8 cellular contexts compared by ENCODE assay signal in the genomic region with DNA sequence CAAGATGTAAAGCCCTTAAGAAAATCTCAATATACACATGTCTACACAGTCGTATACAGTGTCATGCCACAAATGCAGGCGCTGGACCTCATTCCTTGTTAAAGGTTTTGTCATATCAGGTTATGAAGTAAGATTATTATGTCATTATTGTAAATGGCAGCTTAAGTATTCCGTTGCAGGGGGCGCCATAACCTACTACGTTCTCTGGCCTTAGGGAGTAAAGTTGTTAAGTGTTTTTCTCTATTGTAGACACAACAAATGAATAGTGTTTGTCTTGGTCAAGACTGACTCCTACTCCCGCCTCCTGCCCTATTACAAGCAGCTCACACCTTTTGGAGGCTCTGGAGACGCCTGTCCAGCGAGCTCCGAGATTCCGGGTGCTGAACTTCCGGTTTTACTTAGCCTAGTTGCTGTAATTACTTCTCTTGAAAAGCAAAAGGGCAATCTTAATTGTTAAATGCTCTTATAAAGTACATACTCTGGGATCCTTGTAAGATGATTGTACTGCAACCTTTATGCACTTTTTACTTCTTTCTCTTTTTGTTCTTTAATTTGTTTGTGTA. TPM values are rescaled to one million over a fixed set of nuclear protein-coding genes. Genes with fewer than 3 reads are reported as not detected.
DNase-seq lines count a peak whose midpoint lies in the region; ATAC-seq and TF ChIP-seq lines count a peak whose summit lies in the region.

No MANE protein-coding gene starts in this region.

- peak; percentile 48 for TF ChIP-seq CTCF in cardiac muscle cell (IDR thresholded peaks at IDR 0.05; ENCODE audit: low read depth, low read length)
- TF ChIP-seq CTCF in prostate gland (IDR thresholded peaks at IDR 0.05) = peak in 2 of 4 experiments; percentile 43

- H3K36me3 ChIP-seq in SJSA1 (peaks cover 40% of the 10 kb centered on the region), cardiac muscle cell (peaks cover 37% of the 10 kb centered on the region), prostate gland (no peaks in the 10 kb centered on the region)

- peak; percentile 23 for DNase-seq in Daoy (ENCODE audit: low read depth)
- peak; percentile 28 for DNase-seq in HuH-7.5 (ENCODE audit: low spot score)
- peak; percentile 50 to 72 for DNase-seq in SJSA1 (ENCODE audit: low read depth in 1 of 2, low spot score in 2 of 2)
- peak; percentile 54 to 66 for DNase-seq in cardiac muscle cell (ENCODE audit: low read depth in 1 of 2, low spot score in 1 of 2)
- DNase-seq in prostate gland (ENCODE audit: low spot score) = peak; percentile 44
- no peak for DNase-seq in T1000 (lab: John Stamatoyannopoulos, UW)

- H3K4me3 Mint-ChIP-seq in activated naive CD4-positive, alpha-beta T cell treated with anti-CD3 and anti-CD28 coated beads, Interleukin-2, amount 50 U/mL, for 24 hours = peak overlapping the region; percentile 96

- H3K27ac Mint-ChIP-seq in activated naive CD4-positive, alpha-beta T cell treated with anti-CD3 and anti-CD28 coated beads, Interleukin-2, amount 50 U/mL, for 24 hours = peak overlapping the region; percentile 98

- peak overlapping the region; percentile 74 for H3K27ac ChIP-seq in SJSA1
- H3K27ac ChIP-seq in cardiac muscle cell = peak overlapping the region; percentile 96
- H3K27ac ChIP-seq in prostate gland = peak overlapping the region; percentile 97

- no peaks in the 10 kb centered on the region for H3K9me3 Mint-ChIP-seq in activated naive CD4-positive, alpha-beta T cell treated with anti-CD3 and anti-CD28 coated beads, Interleukin-2, amount 50 U/mL, for 24 hours

- no peaks in the 10 kb centered on the region for H3K27me3 Mint-ChIP-seq in activated naive CD4-positive, alpha-beta T cell treated with anti-CD3 and anti-CD28 coated beads, Interleukin-2, amount 50 U/mL, for 24 hours

- TF ChIP-seq POLR2A in prostate gland (IDR thresholded peaks at IDR 0.05) = no peak

- H3K4me3 ChIP-seq in SJSA1 (peak overlapping the region; percentile 85), cardiac muscle cell (peak overlapping the region; percentile 92), prostate gland (peak overlapping the region; percentile 98 to 99)

- peak; percentile 48 for ATAC-seq in GM21529 (IDR thresholded peaks at IDR 0.05; ENCODE audit: unreplicated experiment)

- 0 out of 2 replicates have a peak, but pooled peaks cover 3% of the 10 kb centered on the region for H3K4me1 ChIP-seq in SJSA1 (replicated peaks)
- peaks cover 9% of the 10 kb centered on the region for H3K4me1 ChIP-seq in cardiac muscle cell (ENCODE audit: low read depth)
- H3K4me1 ChIP-seq in prostate gland (replicated peaks) = no peaks in the 10 kb centered on the region

- H3K9me3 ChIP-seq in SJSA1 (replicated peaks) (no peaks in the 10 kb centered on the region), cardiac muscle cell (ENCODE audit: low read depth) (no peaks in the 10 kb centered on the region), prostate gland (no peaks in the 10 kb centered on the region)

- H3K36me3 Mint-ChIP-seq in activated naive CD4-positive, alpha-beta T cell treated with anti-CD3 and anti-CD28 coated beads, Interleukin-2, amount 50 U/mL, for 24 hours = peaks cover 2% of the 10 kb centered on the region

- 3% methylated on average over 11 of the region's 11 CpGs for WGBS in prostate gland

- peaks cover 22% of the 10 kb centered on the region for H3K4me1 Mint-ChIP-seq in activated naive CD4-positive, alpha-beta T cell treated with anti-CD3 and anti-CD28 coated beads, Interleukin-2, amount 50 U/mL, for 24 hours

- intact Hi-C loops in prostate gland (cut with DNase I) = loop anchor here (5.0 kb wide), 1 partner anchor 571 kb away; no protein-coding TSS in a partner anchor

- H3K27me3 ChIP-seq in SJSA1 (replicated peaks) = no peaks in the 10 kb centered on the region
- no peaks in the 10 kb centered on the region for H3K27me3 ChIP-seq in cardiac muscle cell
- H3K27me3 ChIP-seq in prostate gland (replicated peaks; ENCODE audit: insufficient read depth) = no peaks in the 10 kb centered on the region

RNA-seq across cellular contexts. Expression of a gene that starts 1.0 kb away (rescaled TPM):
- total RNA-seq in Daoy (2014; rRNA removed; shearing (Covaris generic)) = 17.6 and 19.9 TPM in 2 replicates
- 8.1 and 14.6 TPM in 2 replicates for total RNA-seq in SJSA1 (2014; rRNA removed; shearing (Covaris generic))
- total RNA-seq in cardiac muscle cell (29.3 and 50.8 TPM in 2 replicates), prostate gland (10 to 100 TPM; 26.9 to 56.3 TPM)
- 43.0 and 53.0 TPM in 2 replicates for polyA plus RNA-seq in cardiac muscle cell

RNA-seq across cellular contexts. Expression of a gene that starts 29.5 kb away (rescaled TPM):
- not detected in 2 replicates for total RNA-seq in Daoy (2014; rRNA removed; shearing (Covaris generic))
- total RNA-seq in SJSA1 (2014; rRNA removed; shearing (Covaris generic)) = not detected in 2 replicates
- not detected in 2 replicates for total RNA-seq in cardiac muscle cell
- 1.2 TPM in 1 of 2 replicates, not detected in the other for polyA plus RNA-seq in cardiac muscle cell
- total RNA-seq in prostate gland = 1 to 10 TPM in 1 of 2 donors, not detected in 1; 1.8 TPM
